ENCODE assay signal across 15 cellular contexts in the genomic region with DNA sequence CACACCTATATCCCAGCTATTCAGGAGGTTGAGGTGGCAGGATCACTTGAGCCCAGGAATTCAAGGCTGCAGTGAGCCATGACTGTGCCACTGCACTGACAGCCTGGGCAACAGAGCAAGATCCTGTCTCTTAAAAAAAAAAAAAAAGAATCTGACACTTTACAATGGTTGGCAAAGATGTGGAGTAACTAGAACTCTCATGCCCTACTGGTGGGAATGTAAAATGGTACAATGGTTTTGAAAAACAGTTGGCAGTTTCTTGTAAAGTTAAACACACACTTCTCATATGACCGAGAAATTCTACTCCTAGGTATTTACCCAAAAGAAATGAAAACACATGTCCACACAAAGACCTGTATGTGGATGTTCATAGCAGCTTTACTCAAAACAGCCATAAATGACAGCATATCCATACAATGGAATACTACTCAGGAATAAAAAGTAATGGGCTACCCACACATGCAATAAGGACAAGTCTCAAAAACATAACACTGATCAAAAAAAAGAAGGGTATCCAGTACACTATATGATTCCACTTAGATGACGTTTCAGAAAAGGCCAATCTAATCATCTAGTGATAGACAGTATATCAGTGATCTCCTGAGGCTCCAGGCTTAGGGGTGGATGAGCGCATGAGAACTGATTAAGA. TPM values are rescaled to one million over a fixed set of nuclear protein-coding genes. Genes with fewer than 3 reads are reported as not detected.
DNase-seq lines count a peak whose midpoint lies in the region; TF ChIP-seq lines count a peak whose summit lies in the region.
"Had no signal": no experiment of that assay in that cellular context is flagged by ENCODE, and none has a peak within 500 bp of the region (broad histone marks: within the 10 kb centered on the region; RNA-seq: fewer than 3 reads in every experiment).

No MANE protein-coding gene starts in this region.

- BruUV-seq in A673 (replicated peaks; lab: Mats Ljungman, UMichigan), result no TSS peak

- no peak overlapping the region for H3K4me3 ChIP-seq in A673 (ENCODE audit: low read depth, low read length, poor library complexity, severe bottlenecking)
- no peak overlapping the region for H3K4me3 ChIP-seq in GM23248
- H3K4me3 ChIP-seq in adrenal gland, result no peak overlapping the region
- H3K4me3 ChIP-seq in esophagus squamous epithelium, result no peak overlapping the region
- H3K4me3 ChIP-seq: testis had no signal

- peaks cover 69% of the 10 kb centered on the region for H3K4me1 Mint-ChIP-seq in activated CD4-positive, alpha-beta memory T cell treated with anti-CD3 and anti-CD28 coated beads for 36 hours (ENCODE audit: low read depth)

- DNase-seq in A673 (ENCODE audit: low spot score), result no peak
- peak; percentile 51 for DNase-seq in GM23248
- no peak for DNase-seq in activated CD4-positive, alpha-beta memory T cell treated with anti-CD3 and anti-CD28 coated beads for 36 hours
- DNase-seq in fibroblast of peridontal ligament (ENCODE audit: extremely low read depth), result peak; percentile 49
- DNase-seq in adrenal gland, result no peak
- no peak for DNase-seq in CD1c-positive myeloid dendritic cell (ENCODE audit: extremely low spot score)
- no peak for DNase-seq in cortex of kidney (lab: John Stamatoyannopoulos, UW)
- DNase-seq in esophagus squamous epithelium (lab: John Stamatoyannopoulos, UW), result no peak
- DNase-seq: activated naive CD4-positive, alpha-beta T cell treated with Interleukin-2 at 50 U/mL for 16 hours; C1 segment of cervical spinal cord; central memory CD4-positive, alpha-beta T cell; NCI-H1092; posterior cingulate gyrus; stimulated activated CD4-positive, alpha-beta T cell treated with anti-CD3 and anti-CD28 coated beads, Interleukin-15, amount 100 ng/mL, for 24 hours; testis had no signal

- H4K20me1 ChIP-seq in GM23248 (ENCODE audit: insufficient read depth), result no peaks in the 10 kb centered on the region

- no peaks in the 10 kb centered on the region for H3K9me3 ChIP-seq in A673 (ENCODE audit: low read depth, low read length, poor library complexity, severe bottlenecking)
- no peaks in the 10 kb centered on the region for H3K9me3 ChIP-seq in GM23248 (ENCODE audit: low read depth)
- no peaks in the 10 kb centered on the region for H3K9me3 ChIP-seq in adrenal gland (replicated peaks in 1 of 3)
- H3K9me3 ChIP-seq in esophagus squamous epithelium, result no peaks in the 10 kb centered on the region
- H3K9me3 ChIP-seq: testis had no signal

- in situ Hi-C loops in GM23248 (cut with MboI), result no loop called here

- H3K4me2 ChIP-seq in GM23248 (ENCODE audit: unreplicated experiment), result no peak overlapping the region

- TF ChIP-seq CTCF in A673 (conservative IDR thresholded peaks at IDR 0.05; ENCODE audit: low read depth, low read length), result peak; percentile 21; the same call in 1 of the 2 replicates
- TF ChIP-seq CTCF in adrenal gland (IDR thresholded peaks at IDR 0.05), result no peak
- TF ChIP-seq CTCF in esophagus squamous epithelium (IDR thresholded peaks at IDR 0.05), result peak in 1 of 6 experiments; percentile 30

- H3K27me3 Mint-ChIP-seq in activated CD4-positive, alpha-beta memory T cell treated with anti-CD3 and anti-CD28 coated beads for 36 hours, result no peaks in the 10 kb centered on the region

- H3F3A ChIP-seq in GM23248 (ENCODE audit: insufficient read depth), result peaks cover 6% of the 10 kb centered on the region; the same call in 1 of the 2 replicates

- no peaks in the 10 kb centered on the region for H3K27me3 ChIP-seq in A673 (replicated peaks; ENCODE audit: insufficient read depth, low read depth, low read length, poor library complexity)
- H3K27me3 ChIP-seq in GM23248 (replicated peaks; ENCODE audit: insufficient read depth), result no peaks in the 10 kb centered on the region
- H3K27me3 ChIP-seq in adrenal gland, result no peaks in the 10 kb centered on the region
- no peaks in the 10 kb centered on the region for H3K27me3 ChIP-seq in esophagus squamous epithelium
- H3K27me3 ChIP-seq: testis had no signal

- H3K36me3 Mint-ChIP-seq in activated CD4-positive, alpha-beta memory T cell treated with anti-CD3 and anti-CD28 coated beads for 36 hours, result peaks cover 13% of the 10 kb centered on the region

- POLR2A ChIA-PET in A673 (lab: Charles Lee; ENCODE audit: low non-redundant PET), result no interaction called here
- POLR2A ChIA-PET in activated CD4-positive, alpha-beta memory T cell treated with anti-CD3 and anti-CD28 coated beads for 36 hours (lab: Charles Lee), result no interaction called here

- no peaks in the 10 kb centered on the region for H3K36me3 ChIP-seq in A673 (ENCODE audit: insufficient read depth, low read length, poor library complexity, severe bottlenecking)
- no peaks in the 10 kb centered on the region for H3K36me3 ChIP-seq in GM23248 (ENCODE audit: low read depth)
- no peaks in the 10 kb centered on the region for H3K36me3 ChIP-seq in adrenal gland (replicated peaks in 1 of 2)
- no peaks in the 10 kb centered on the region for H3K36me3 ChIP-seq in esophagus squamous epithelium

- no peak overlapping the region for H2AFZ ChIP-seq in GM23248

- H3K9me3 Mint-ChIP-seq in activated CD4-positive, alpha-beta memory T cell treated with anti-CD3 and anti-CD28 coated beads for 36 hours, result no peaks in the 10 kb centered on the region

- no peak overlapping the region for H3K9ac ChIP-seq in GM23248

- H3K4me1 ChIP-seq in A673 (ENCODE audit: insufficient read depth, low read length, poor library complexity, severe bottlenecking), result peaks cover 26% of the 10 kb centered on the region
- H3K4me1 ChIP-seq in GM23248 (ENCODE audit: insufficient read depth), result peaks cover 23% of the 10 kb centered on the region
- no peaks in the 10 kb centered on the region for H3K4me1 ChIP-seq in adrenal gland (replicated peaks in 1 of 2)
- H3K4me1 ChIP-seq in esophagus squamous epithelium, result peaks cover 0 to 21% (median 0%) of the 10 kb centered on the region in 3 donors
- H3K4me1 ChIP-seq: testis had no signal

- CTCF ChIA-PET in A673 (lab: Charles Lee), result no interaction called here
- CTCF ChIA-PET in activated CD4-positive, alpha-beta memory T cell treated with anti-CD3 and anti-CD28 coated beads for 36 hours (lab: Charles Lee), result no interaction called here

- intact Hi-C loops in A673 (cut with micrococcal nuclease; ENCODE audit: unreplicated experiment) (no loop called here), adrenal gland (cut with DNase I) (no loop called here), esophagus squamous epithelium (cut with DNase I) (no loop called here)
- intact Hi-C loops in activated CD4-positive, alpha-beta memory T cell treated with anti-CD3 and anti-CD28 coated beads for 36 hours (cut with micrococcal nuclease), result no loop called here

- no peak for TF ChIP-seq POLR2A in adrenal gland (IDR thresholded peaks at IDR 0.05)
- no peak for TF ChIP-seq POLR2A in esophagus squamous epithelium (IDR thresholded peaks at IDR 0.05)

- peak overlapping the region; percentile 95 for H3K27ac Mint-ChIP-seq in activated CD4-positive, alpha-beta memory T cell treated with anti-CD3 and anti-CD28 coated beads for 36 hours

- no peak overlapping the region for H3K27ac ChIP-seq in A673 (ENCODE audit: low read depth, low read length, poor library complexity, severe bottlenecking)
- H3K27ac ChIP-seq in GM23248, result no peak overlapping the region
- no peak overlapping the region for H3K27ac ChIP-seq in adrenal gland
- no peak overlapping the region for H3K27ac ChIP-seq in esophagus squamous epithelium
- H3K27ac ChIP-seq: testis had no signal

- H3K4me3 Mint-ChIP-seq in activated CD4-positive, alpha-beta memory T cell treated with anti-CD3 and anti-CD28 coated beads for 36 hours, result no peak overlapping the region

- WGBS in GM23248 (ENCODE audit: low coverage in 1 of 2, low lambda C conversion rate in 2 of 2, missing lambda C conversion rate in 2 of 2), 2 experiments, result 83% methylated on average over 3 of the region's 3 CpGs
- 93 to 96% (median 94%) methylated on average over 3 of the region's 3 CpGs for WGBS in adrenal gland, 4 donors
- WGBS in esophagus squamous epithelium, 2 donors, result 89 to 93% methylated on average over 3 of the region's 3 CpGs

- H3K9me2 ChIP-seq in GM23248 (ENCODE audit: insufficient read depth), result no peaks in the 10 kb centered on the region

- H3K79me2 ChIP-seq in GM23248 (ENCODE audit: insufficient read depth), result peaks cover 34% of the 10 kb centered on the region

RNA-seq across cellular contexts. Expression of gene HLCS, which starts 58.1 kb away (rescaled TPM):
- total RNA-seq in A673 (2021), result 15.3 and 21.1 TPM in 2 replicates
- 33.4 and 42.5 TPM in 2 replicates for total RNA-seq in GM23248 (2014; rRNA removed; shearing (Covaris generic))
- polyA plus RNA-seq in GM23248 (2016; fragmentation: Nextera tagmentation; extraction: Ambion mirVana), result 21.4 and 21.9 TPM in 2 replicates
- 10 to 100 TPM; 12.7 to 17.5 TPM for total RNA-seq in activated CD4-positive, alpha-beta memory T cell treated with anti-CD3 and anti-CD28 coated beads for 36 hours
- 10 to 100 TPM; 13.3 to 34.4 (median 20.4) TPM for total RNA-seq in adrenal gland
- 10 to 100 TPM in 1 of 3 donors, 1 to 10 TPM in 2; 4.4 to 18.3 (median 6.4) TPM for polyA plus RNA-seq in adrenal gland
- 10 to 100 TPM in 3 of 4 donors, 1 to 10 TPM in 1; 6.3 to 19.5 (median 13.5) TPM for total RNA-seq in esophagus squamous epithelium

Comparison
In these comparisons a context has a peak if more than half of its experiments do, and no peak if none do; other contexts are left out.
1. DNase-seq: peak in GM23248 (single experiment) and fibroblast of peridontal ligament (single experiment); none in A673 (single experiment), activated CD4-positive, alpha-beta memory T cell treated with anti-CD3 and anti-CD28 coated beads for 36 hours (single experiment), adrenal gland (0 of 7), CD1c-positive myeloid dendritic cell (single experiment), cortex of kidney (single experiment) and esophagus squamous epithelium (single experiment).